1 cellular context compared by ENCODE assay signal in the genomic region with DNA sequence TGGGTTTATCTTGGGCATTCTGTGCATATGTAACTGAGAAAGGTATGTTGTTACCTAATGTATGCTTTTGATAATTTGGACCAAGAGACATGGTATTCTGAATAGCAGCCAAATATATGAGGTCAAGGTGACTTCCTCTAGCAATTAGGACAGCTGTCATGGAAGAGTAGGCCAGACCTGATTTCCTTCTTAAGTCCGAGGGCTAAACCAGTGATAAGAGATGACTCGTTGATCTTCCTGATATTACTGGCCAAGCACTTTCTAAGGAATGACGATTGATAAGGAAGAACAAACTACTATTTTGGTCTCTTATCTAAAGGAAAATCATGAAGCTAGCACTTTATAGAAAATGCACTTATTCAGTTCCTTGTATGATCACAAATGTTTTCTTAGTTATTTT.
TF ChIP-seq lines count a peak whose summit lies in the region.

No MANE protein-coding gene starts in this region.

TF ChIP-seq in WTC11, 78 proteins besides CTCF, POLR2A, EP300 and RAD21 (continued from another document):
- TF ChIP-seq, protein P1, sequence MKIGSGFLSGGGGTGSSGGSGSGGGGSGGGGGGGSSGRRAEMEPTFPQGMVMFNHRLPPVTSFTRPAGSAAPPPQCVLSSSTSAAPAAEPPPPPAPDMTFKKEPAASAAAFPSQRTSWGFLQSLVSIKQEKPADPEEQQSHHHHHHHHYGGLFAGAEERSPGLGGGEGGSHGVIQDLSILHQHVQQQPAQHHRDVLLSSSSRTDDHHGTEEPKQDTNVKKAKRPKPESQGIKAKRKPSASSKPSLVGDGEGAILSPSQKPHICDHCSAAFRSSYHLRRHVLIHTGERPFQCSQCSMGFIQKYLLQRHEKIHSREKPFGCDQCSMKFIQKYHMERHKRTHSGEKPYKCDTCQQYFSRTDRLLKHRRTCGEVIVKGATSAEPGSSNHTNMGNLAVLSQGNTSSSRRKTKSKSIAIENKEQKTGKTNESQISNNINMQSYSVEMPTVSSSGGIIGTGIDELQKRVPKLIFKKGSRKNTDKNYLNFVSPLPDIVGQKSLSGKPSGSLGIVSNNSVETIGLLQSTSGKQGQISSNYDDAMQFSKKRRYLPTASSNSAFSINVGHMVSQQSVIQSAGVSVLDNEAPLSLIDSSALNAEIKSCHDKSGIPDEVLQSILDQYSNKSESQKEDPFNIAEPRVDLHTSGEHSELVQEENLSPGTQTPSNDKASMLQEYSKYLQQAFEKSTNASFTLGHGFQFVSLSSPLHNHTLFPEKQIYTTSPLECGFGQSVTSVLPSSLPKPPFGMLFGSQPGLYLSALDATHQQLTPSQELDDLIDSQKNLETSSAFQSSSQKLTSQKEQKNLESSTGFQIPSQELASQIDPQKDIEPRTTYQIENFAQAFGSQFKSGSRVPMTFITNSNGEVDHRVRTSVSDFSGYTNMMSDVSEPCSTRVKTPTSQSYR (CRISPR knock-in tag; IDR thresholded peaks at IDR 0.05) = no peak
- TF ChIP-seq ETV6 (CRISPR knock-in tag; IDR thresholded peaks at IDR 0.05) (no peak), CREB1 (CRISPR knock-in tag; IDR thresholded peaks at IDR 0.05) (no peak), IRF2 (CRISPR knock-in tag; IDR thresholded peaks at IDR 0.05; ENCODE audit: borderline replicate concordance, low read depth) (no peak), MXD4 (CRISPR knock-in tag; IDR thresholded peaks at IDR 0.05; ENCODE audit: borderline replicate concordance) (no peak), PRRX2 (CRISPR knock-in tag; IDR thresholded peaks at IDR 0.05) (no peak)
- TF ChIP-seq, protein P2, sequence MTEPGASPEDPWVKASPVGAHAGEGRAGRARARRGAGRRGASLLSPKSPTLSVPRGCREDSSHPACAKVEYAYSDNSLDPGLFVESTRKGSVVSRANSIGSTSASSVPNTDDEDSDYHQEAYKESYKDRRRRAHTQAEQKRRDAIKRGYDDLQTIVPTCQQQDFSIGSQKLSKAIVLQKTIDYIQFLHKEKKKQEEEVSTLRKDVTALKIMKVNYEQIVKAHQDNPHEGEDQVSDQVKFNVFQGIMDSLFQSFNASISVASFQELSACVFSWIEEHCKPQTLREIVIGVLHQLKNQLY (CRISPR knock-in tag; IDR thresholded peaks at IDR 0.05) = no peak
- TF ChIP-seq, protein P3, sequence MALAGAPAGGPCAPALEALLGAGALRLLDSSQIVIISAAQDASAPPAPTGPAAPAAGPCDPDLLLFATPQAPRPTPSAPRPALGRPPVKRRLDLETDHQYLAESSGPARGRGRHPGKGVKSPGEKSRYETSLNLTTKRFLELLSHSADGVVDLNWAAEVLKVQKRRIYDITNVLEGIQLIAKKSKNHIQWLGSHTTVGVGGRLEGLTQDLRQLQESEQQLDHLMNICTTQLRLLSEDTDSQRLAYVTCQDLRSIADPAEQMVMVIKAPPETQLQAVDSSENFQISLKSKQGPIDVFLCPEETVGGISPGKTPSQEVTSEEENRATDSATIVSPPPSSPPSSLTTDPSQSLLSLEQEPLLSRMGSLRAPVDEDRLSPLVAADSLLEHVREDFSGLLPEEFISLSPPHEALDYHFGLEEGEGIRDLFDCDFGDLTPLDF (CRISPR knock-in tag; IDR thresholded peaks at IDR 0.05) = no peak
- TF ChIP-seq, protein P4, sequence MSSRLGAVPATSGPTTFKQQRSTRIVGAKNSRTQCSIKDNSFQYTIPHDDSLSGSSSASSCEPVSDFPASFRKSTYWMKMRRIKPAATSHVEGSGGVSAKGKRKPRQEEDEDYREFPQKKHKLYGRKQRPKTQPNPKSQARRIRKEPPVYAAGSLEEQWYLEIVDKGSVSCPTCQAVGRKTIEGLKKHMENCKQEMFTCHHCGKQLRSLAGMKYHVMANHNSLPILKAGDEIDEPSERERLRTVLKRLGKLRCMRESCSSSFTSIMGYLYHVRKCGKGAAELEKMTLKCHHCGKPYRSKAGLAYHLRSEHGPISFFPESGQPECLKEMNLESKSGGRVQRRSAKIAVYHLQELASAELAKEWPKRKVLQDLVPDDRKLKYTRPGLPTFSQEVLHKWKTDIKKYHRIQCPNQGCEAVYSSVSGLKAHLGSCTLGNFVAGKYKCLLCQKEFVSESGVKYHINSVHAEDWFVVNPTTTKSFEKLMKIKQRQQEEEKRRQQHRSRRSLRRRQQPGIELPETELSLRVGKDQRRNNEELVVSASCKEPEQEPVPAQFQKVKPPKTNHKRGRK (CRISPR knock-in tag; IDR thresholded peaks at IDR 0.05; ENCODE audit: borderline replicate concordance) = no peak
- TF ChIP-seq, protein P5, sequence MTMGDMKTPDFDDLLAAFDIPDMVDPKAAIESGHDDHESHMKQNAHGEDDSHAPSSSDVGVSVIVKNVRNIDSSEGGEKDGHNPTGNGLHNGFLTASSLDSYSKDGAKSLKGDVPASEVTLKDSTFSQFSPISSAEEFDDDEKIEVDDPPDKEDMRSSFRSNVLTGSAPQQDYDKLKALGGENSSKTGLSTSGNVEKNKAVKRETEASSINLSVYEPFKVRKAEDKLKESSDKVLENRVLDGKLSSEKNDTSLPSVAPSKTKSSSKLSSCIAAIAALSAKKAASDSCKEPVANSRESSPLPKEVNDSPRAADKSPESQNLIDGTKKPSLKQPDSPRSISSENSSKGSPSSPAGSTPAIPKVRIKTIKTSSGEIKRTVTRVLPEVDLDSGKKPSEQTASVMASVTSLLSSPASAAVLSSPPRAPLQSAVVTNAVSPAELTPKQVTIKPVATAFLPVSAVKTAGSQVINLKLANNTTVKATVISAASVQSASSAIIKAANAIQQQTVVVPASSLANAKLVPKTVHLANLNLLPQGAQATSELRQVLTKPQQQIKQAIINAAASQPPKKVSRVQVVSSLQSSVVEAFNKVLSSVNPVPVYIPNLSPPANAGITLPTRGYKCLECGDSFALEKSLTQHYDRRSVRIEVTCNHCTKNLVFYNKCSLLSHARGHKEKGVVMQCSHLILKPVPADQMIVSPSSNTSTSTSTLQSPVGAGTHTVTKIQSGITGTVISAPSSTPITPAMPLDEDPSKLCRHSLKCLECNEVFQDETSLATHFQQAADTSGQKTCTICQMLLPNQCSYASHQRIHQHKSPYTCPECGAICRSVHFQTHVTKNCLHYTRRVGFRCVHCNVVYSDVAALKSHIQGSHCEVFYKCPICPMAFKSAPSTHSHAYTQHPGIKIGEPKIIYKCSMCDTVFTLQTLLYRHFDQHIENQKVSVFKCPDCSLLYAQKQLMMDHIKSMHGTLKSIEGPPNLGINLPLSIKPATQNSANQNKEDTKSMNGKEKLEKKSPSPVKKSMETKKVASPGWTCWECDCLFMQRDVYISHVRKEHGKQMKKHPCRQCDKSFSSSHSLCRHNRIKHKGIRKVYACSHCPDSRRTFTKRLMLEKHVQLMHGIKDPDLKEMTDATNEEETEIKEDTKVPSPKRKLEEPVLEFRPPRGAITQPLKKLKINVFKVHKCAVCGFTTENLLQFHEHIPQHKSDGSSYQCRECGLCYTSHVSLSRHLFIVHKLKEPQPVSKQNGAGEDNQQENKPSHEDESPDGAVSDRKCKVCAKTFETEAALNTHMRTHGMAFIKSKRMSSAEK (CRISPR knock-in tag; IDR thresholded peaks at IDR 0.05; ENCODE audit: borderline replicate concordance) = no peak
- TF ChIP-seq, protein P6, sequence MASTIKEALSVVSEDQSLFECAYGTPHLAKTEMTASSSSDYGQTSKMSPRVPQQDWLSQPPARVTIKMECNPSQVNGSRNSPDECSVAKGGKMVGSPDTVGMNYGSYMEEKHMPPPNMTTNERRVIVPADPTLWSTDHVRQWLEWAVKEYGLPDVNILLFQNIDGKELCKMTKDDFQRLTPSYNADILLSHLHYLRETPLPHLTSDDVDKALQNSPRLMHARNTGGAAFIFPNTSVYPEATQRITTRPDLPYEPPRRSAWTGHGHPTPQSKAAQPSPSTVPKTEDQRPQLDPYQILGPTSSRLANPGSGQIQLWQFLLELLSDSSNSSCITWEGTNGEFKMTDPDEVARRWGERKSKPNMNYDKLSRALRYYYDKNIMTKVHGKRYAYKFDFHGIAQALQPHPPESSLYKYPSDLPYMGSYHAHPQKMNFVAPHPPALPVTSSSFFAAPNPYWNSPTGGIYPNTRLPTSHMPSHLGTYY (CRISPR knock-in tag; IDR thresholded peaks at IDR 0.05) = no peak
- TF ChIP-seq, protein P7, sequence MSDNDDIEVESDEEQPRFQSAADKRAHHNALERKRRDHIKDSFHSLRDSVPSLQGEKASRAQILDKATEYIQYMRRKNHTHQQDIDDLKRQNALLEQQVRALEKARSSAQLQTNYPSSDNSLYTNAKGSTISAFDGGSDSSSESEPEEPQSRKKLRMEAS (CRISPR knock-in tag; IDR thresholded peaks at IDR 0.05) = no peak
